In the genomic region with DNA sequence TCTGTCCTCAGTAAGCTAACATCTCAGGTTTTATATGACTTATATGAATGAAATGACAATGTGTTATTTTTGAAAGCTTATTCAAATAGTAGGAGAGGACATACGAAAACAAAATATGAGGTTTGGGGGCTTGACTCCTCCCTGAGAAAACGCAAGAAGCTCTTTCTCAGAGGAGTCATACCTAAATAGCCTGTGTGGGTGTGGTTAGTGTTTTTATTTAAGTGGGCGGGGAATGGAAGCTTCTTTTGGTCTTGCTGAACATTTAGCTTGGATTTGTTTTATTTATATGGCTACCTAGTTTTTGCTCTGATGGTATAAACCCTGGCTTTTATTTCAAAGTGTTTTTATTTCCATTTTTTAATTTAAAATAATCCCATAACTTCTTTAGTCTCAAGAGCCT, we compare ENCODE assay signal across 24 cellular contexts.
DNase-seq lines count a peak whose midpoint lies in the region; ATAC-seq, FAIRE-seq and TF ChIP-seq lines count a peak whose summit lies in the region.
"Had no signal": no experiment of that assay in that cellular context is flagged by ENCODE, and none has a peak within 500 bp of the region (broad histone marks: within the 10 kb centered on the region; RNA-seq: fewer than 3 reads in every experiment).

No MANE protein-coding gene starts in this region.

- H3K4me3 Mint-ChIP-seq in Calu3 (ENCODE audit: low read depth, unreplicated experiment) (peak overlapping the region; percentile 5), nephron progenitor cell (no peak overlapping the region)
- H3K4me3 Mint-ChIP-seq: endodermal cell, H9 had no signal

- H3K4me1 ChIP-seq in Karpas-422 (ENCODE audit: low read length): peaks cover 99% of the 10 kb centered on the region
- H3K4me1 ChIP-seq in mucosa of descending colon (ENCODE audit: low read depth): peaks cover 15% of the 10 kb centered on the region
- H3K4me1 ChIP-seq: BLaER1 treated with 17β-estradiol and CSF1 and Interleukin-3, amounts not matched to agents 10 nM and 100 nM had no signal

- peak overlapping the region; percentile 81 for H3K4me2 ChIP-seq in Karpas-422 (ENCODE audit: low read depth, low read length, poor library complexity, severe bottlenecking)
- H3K4me2 ChIP-seq: BLaER1 treated with 17β-estradiol and CSF1 and Interleukin-3, amounts not matched to agents 10 nM and 100 nM had no signal

- H3K27me3 ChIP-seq in Karpas-422 (ENCODE audit: low read length) (no peaks in the 10 kb centered on the region), bronchial epithelial cell (ENCODE audit: control insufficient read depth, insufficient read depth, low read length) (no peaks in the 10 kb centered on the region)
- H3K27me3 ChIP-seq: BLaER1 treated with 17β-estradiol and CSF1 and Interleukin-3, amounts not matched to agents 10 nM and 100 nM; thyroid gland had no signal

- no TSS peak for BruUV-seq in Calu3 (replicated peaks; lab: Mats Ljungman, UMichigan)

- H4K20me1 ChIP-seq in Karpas-422 (ENCODE audit: insufficient read depth, low read depth, low read length): no peaks in the 10 kb centered on the region
- H4K20me1 ChIP-seq: BLaER1 treated with 17β-estradiol and CSF1 and Interleukin-3, amounts not matched to agents 10 nM and 100 nM had no signal

- H3K27me3 Mint-ChIP-seq in Calu3 (ENCODE audit: unreplicated experiment) (no peaks in the 10 kb centered on the region), nephron progenitor cell (ENCODE audit: low read depth, poor library complexity) (no peaks in the 10 kb centered on the region)

- H3K36me3 ChIP-seq in Karpas-422 (ENCODE audit: insufficient read depth, low read length) (peaks cover 10% of the 10 kb centered on the region; the same call in 1 of the 2 replicates), bronchial epithelial cell (ENCODE audit: control insufficient read depth, insufficient read depth, low read length) (no peaks in the 10 kb centered on the region), mucosa of descending colon (ENCODE audit: low read depth) (no peaks in the 10 kb centered on the region)
- H3K36me3 ChIP-seq: BLaER1 treated with 17β-estradiol and CSF1 and Interleukin-3, amounts not matched to agents 10 nM and 100 nM; thyroid gland had no signal

- H3K27ac Mint-ChIP-seq in Calu3 (ENCODE audit: unreplicated experiment): peak overlapping the region; percentile 25
- peak overlapping the region; percentile 88 for H3K27ac Mint-ChIP-seq in nephron progenitor cell
- H3K27ac Mint-ChIP-seq: endodermal cell, H9 had no signal

- peak overlapping the region; percentile 96 for H3K27ac ChIP-seq in Karpas-422 (ENCODE audit: low read length)
- H3K27ac ChIP-seq: BLaER1 treated with 17β-estradiol and CSF1 and Interleukin-3, amounts not matched to agents 10 nM and 100 nM; SK-N-MC; VCaP had no signal

- H3K9ac ChIP-seq in Karpas-422 (ENCODE audit: low read length): peak overlapping the region; percentile 79
- H3K9ac ChIP-seq: BLaER1 treated with 17β-estradiol and CSF1 and Interleukin-3, amounts not matched to agents 10 nM and 100 nM had no signal

- no peaks in the 10 kb centered on the region for H3K9me3 ChIP-seq in Karpas-422 (ENCODE audit: low read length)
- no peaks in the 10 kb centered on the region for H3K9me3 ChIP-seq in mucosa of descending colon
- H3K9me3 ChIP-seq: BLaER1 treated with 17β-estradiol and CSF1 and Interleukin-3, amounts not matched to agents 10 nM and 100 nM; thyroid gland had no signal

- TF ChIP-seq CTCF in Calu3 (IDR thresholded peaks at IDR 0.05; ENCODE audit: unreplicated experiment) (no peak), bronchial epithelial cell (IDR thresholded peaks at IDR 0.05; ENCODE audit: insufficient read depth, low read length, severe bottlenecking) (no peak), nephron progenitor cell (IDR thresholded peaks at IDR 0.05) (no peak), mucosa of descending colon (IDR thresholded peaks at IDR 0.05) (no peak)

- intact Hi-C loops in Calu3 (cut with micrococcal nuclease; ENCODE audit: unreplicated experiment): no loop called here
- intact Hi-C loops in mucosa of descending colon (cut with DNase I, micrococcal nuclease): no loop called here

- no peak overlapping the region for H2AFZ ChIP-seq in Karpas-422 (ENCODE audit: low read length)

- peak overlapping the region; percentile 65 for H3K4me3 ChIP-seq in Karpas-422 (ENCODE audit: low read length)
- no peak overlapping the region for H3K4me3 ChIP-seq in bronchial epithelial cell (ENCODE audit: low read depth, low read length)
- no peak overlapping the region for H3K4me3 ChIP-seq in mucosa of descending colon
- H3K4me3 ChIP-seq: BLaER1 treated with 17β-estradiol and CSF1 and Interleukin-3, amounts not matched to agents 10 nM and 100 nM; SK-N-MC had no signal

- ATAC-seq in mucosa of descending colon: no peak

- H3K4me1 Mint-ChIP-seq in Calu3 (ENCODE audit: low read depth, unreplicated experiment) (peaks cover 64% of the 10 kb centered on the region), nephron progenitor cell (peaks cover 90% of the 10 kb centered on the region)

- no peak for FAIRE-seq in bronchial epithelial cell (lab: Jason Lieb, UNC)

- CTCF ChIA-PET in Calu3 (lab: Charles Lee): interaction anchor here (0.9 to 1.8 kb wide), 3 partner anchors 17 to 179 kb away, joined by 3 to 7 read pairs (median 4); no protein-coding TSS in a partner anchor

- H3K9me3 Mint-ChIP-seq in Calu3 (ENCODE audit: low read depth, unreplicated experiment) (no peaks in the 10 kb centered on the region), nephron progenitor cell (no peaks in the 10 kb centered on the region)
- H3K9me3 Mint-ChIP-seq: endodermal cell, H9 had no signal

- peaks cover 73% of the 10 kb centered on the region for H3K79me2 ChIP-seq in Karpas-422 (ENCODE audit: low read length)

- peaks cover 28% of the 10 kb centered on the region for H3K36me3 Mint-ChIP-seq in Calu3 (ENCODE audit: insufficient read depth, unreplicated experiment)
- H3K36me3 Mint-ChIP-seq in nephron progenitor cell (ENCODE audit: low read depth): no peaks in the 10 kb centered on the region

- H3K9me2 ChIP-seq in Karpas-422 (replicated peaks; ENCODE audit: insufficient read depth, low read length): no peaks in the 10 kb centered on the region

- DNase-seq in Calu3 (no peak), Karpas-422 (peak; percentile 93), bronchial epithelial cell (ENCODE audit: low read depth) (peak; percentile 86), nephron progenitor cell (no peak), mucosa of descending colon (no peak), NCI-H1694 (lab: John Stamatoyannopoulos, UW) (no peak), NCI-H2081 treated with DMSO at 0.1 percent for 48 hours (lab: John Stamatoyannopoulos, UW) (no peak), NCI-H1930 (lab: John Stamatoyannopoulos, UW) (no peak)
- DNase-seq: activated CD4-positive, alpha-beta T cell treated with anti-CD3 and anti-CD28 coated beads for 48 hours; activated naive CD4-positive, alpha-beta T cell; activated T-cell treated with anti-CD3 and anti-CD28 coated beads, Interleukin-2, amount 50 U/mL, for 48 hours; amniotic stem cell; DND-41; endodermal cell; H9; NCI-H1436 treated with DMSO at 0.1 percent for 48 hours; NCI-H526 treated with DMSO at 0.1 percent for 48 hours; stimulated activated CD4-positive, alpha-beta T cell treated with anti-CD3 and anti-CD28 coated beads, Interleukin-12 subunit alpha, Interleukin-12 subunit beta, amount 100 ng/mL, for 4 hours; stimulated activated CD4-positive, alpha-beta T cell treated with anti-CD3 and anti-CD28 coated beads, Interleukin-4, amount 100 ng/mL, for 24 hours; stimulated activated naive CD4-positive, alpha-beta T cell treated with Interleukin-2 at 50 U/mL for 16 hours; thyroid gland had no signal

Comparison
In these comparisons a context has a peak if more than half of its experiments do, and no peak if none do; other contexts are left out.
1. DNase-seq: peak in Karpas-422 (single experiment) and bronchial epithelial cell (single experiment); none in Calu3 (single experiment), nephron progenitor cell (single experiment), mucosa of descending colon (0 of 3), NCI-H1694 (single experiment), NCI-H2081 treated with DMSO at 0.1 percent for 48 hours (single experiment) and NCI-H1930 (0 of 2).